Comparison of ENCODE assay signal across 17 cellular contexts in genomic region chr4:18039113-18039512, GRCh38.
DNase-seq lines count a peak whose midpoint lies in the region; ATAC-seq and FAIRE-seq lines count a peak whose summit lies in the region.
"Had no signal": no experiment of that assay in that cellular context is flagged by ENCODE, and none has a peak within 500 bp of the region (broad histone marks: within the 10 kb centered on the region; RNA-seq: fewer than 3 reads in every experiment).

No MANE protein-coding gene starts in this region.

- DNase-seq in GM18507 (ENCODE audit: extremely low spot score, insufficient read length, low read depth) (no peak), amniotic epithelial cell (ENCODE audit: low read depth) (peak; percentile 75), NCI-H526 treated with DMSO at 0.1 percent for 48 hours (lab: John Stamatoyannopoulos, UW) (no peak), GM19240 (ENCODE audit: insufficient read length, low spot score) (no peak)
- DNase-seq in stimulated activated CD4-positive, alpha-beta T cell treated with anti-CD3 and anti-CD28 coated beads, Interleukin-12 subunit alpha, Interleukin-12 subunit beta, amount 100 ng/mL, for 4 hours, result no peak
- DNase-seq: activated CD4-positive, alpha-beta T cell treated with anti-CD3 and anti-CD28 coated beads, Interleukin-2, amount 10 ng/mL, durations not matched to agents 24 days and 14 days; activated naive CD8-positive, alpha-beta T cell treated with anti-CD3 and anti-CD28 coated beads, Interleukin-2, amount 10 ng/mL, durations not matched to agents 7 days and 5 days; activated T-cell treated with anti-CD3 and anti-CD28 coated beads, Interleukin-2, amount 50 U/mL, for 4 hours; endodermal cell; NK-92 treated with Interleukin-12 subunit alpha and Interleukin-12 subunit beta, amount 100 ng/mL, for 24 hours; right cardiac atrium; SHP77 treated with DMSO at 0.1 percent for 48 hours; T1000 had no signal

- ATAC-seq in GM21381 (IDR thresholded peaks at IDR 0.05; ENCODE audit: unreplicated experiment) (peak; percentile 63), HG03135 (IDR thresholded peaks at IDR 0.05; ENCODE audit: unreplicated experiment) (peak; percentile 87), GM18858 (IDR thresholded peaks at IDR 0.05; ENCODE audit: unreplicated experiment) (no peak)
- ATAC-seq: activated T-cell treated with anti-CD3 and anti-CD28 coated beads, Interleukin-2, amount 50 U/mL, for 4 hours; right cardiac atrium had no signal

- FAIRE-seq in GM18507 (lab: Jason Lieb, UNC), result peak; percentile 65
- FAIRE-seq: frontal cortex had no signal
